1 cellular context compared by ENCODE assay signal in the genomic region with DNA sequence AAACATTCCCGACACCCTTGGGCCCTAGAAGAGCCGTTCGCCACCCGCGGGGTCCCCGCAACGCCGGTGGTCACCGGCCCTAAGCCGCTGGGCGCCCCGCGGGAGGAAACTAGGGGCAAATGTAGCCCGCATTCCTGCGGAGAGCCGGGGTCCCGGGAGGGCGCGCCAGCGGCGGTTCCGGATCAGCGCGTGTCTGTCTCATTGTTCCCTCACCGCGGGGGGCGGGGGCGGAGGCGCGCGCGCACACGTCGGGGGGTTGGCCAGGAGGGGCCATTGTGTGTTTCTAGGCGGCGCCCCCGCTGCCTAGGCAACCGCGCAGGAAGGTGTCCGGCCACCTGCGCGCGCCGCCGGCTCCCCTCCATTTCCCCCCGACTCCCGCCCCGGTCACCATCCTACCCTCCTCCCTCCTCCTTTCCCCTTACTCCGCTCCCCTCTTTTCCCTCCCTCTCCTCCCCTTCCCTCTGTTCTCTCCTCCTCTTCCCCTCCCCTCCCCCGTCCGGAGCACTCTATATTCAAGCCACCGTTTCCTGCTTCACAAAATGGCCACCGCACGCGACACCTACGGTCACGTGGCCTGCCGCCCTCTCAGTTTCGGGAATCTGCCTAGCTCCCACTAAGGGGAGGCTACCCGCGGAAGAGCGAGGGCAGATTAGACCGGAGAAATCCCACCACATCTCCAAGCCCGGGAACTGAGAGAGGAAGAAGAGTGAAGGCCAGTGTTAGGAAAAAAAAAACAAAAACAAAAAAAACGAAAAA.
TF ChIP-seq lines count a peak whose summit lies in the region.

No MANE protein-coding gene starts in this region.

TF ChIP-seq in H1, 55 proteins besides CTCF, POLR2A, EP300 and RAD21:
- TF ChIP-seq SRF (IDR thresholded peaks at IDR 0.05; ENCODE audit: low read depth, low read length) (no peak), BCL11A (IDR thresholded peaks at IDR 0.05; ENCODE audit: low read depth in 2 of 2, low read length in 2 of 2) (no peak), ASH2L (IDR thresholded peaks at IDR 0.05; ENCODE audit: low read length) (peak; percentile 27), RBBP5 (IDR thresholded peaks at IDR 0.05; ENCODE audit: borderline replicate concordance, low read depth, low read length) (no peak; the same call in 1 of the 2 replicates), POLR2AphosphoS5 (IDR thresholded peaks at IDR 0.05; ENCODE audit: low read depth, low read length) (no peak; the same call in none of the 2 replicates), TAF7 (optimal IDR thresholded peaks at IDR 0.05; ENCODE audit: borderline replicate concordance, low read depth, low read length) (peak; percentile 69), HDAC6 (IDR thresholded peaks at IDR 0.05; ENCODE audit: low read depth, low read length) (no peak), GABPA (IDR thresholded peaks at IDR 0.05; ENCODE audit: borderline replicate concordance, insufficient read depth, low read length) (no peak), JUN (IDR thresholded peaks at IDR 0.05; ENCODE audit: low read depth, low read length) (no peak), SAP30 (IDR thresholded peaks at IDR 0.05; ENCODE audit: insufficient read depth, insufficient replicate concordance, low read length) (no peak), EGR1 (IDR thresholded peaks at IDR 0.05; ENCODE audit: borderline replicate concordance, low read depth, low read length) (no peak), TBP (IDR thresholded peaks at IDR 0.05; ENCODE audit: low read depth, low read length) (0 out of 2 replicates have a peak, but pooled peaks have one; percentile 10), KDM4A (IDR thresholded peaks at IDR 0.05; ENCODE audit: low read depth, low read length, severe bottlenecking) (peak; percentile 7), SIN3A (conservative IDR thresholded peaks at IDR 0.05 in 1 of 2, IDR thresholded peaks at IDR 0.05 in 1 of 2; ENCODE audit: low read depth in 1 of 2, low read length in 2 of 2) (no peak; a peak in 1 of 4 replicates), RNF2 (IDR thresholded peaks at IDR 0.05; ENCODE audit: borderline replicate concordance, low read depth, low read length, missing control alignments, poor library complexity, severe bottlenecking) (no peak), CTBP2 (IDR thresholded peaks at IDR 0.05; ENCODE audit: borderline replicate concordance, insufficient read depth, insufficient read length, low read length) (no peak), BRCA1 (IDR thresholded peaks at IDR 0.05; ENCODE audit: low read depth, low read length) (no peak), SIX5 (IDR thresholded peaks at IDR 0.05; ENCODE audit: low read depth, low read length) (no peak), NRF1 (IDR thresholded peaks at IDR 0.05; ENCODE audit: low read depth, low read length) (no peak), CBX5 (IDR thresholded peaks at IDR 0.05; ENCODE audit: low read depth, low read length) (no peak), TCF12 (IDR thresholded peaks at IDR 0.05; ENCODE audit: low read depth, low read length) (no peak), JUND (IDR thresholded peaks at IDR 0.05; ENCODE audit: low read length) (no peak), CREB1 (IDR thresholded peaks at IDR 0.05) (peak; percentile 38; the same call in 1 of the 2 replicates), TAF1 (IDR thresholded peaks at IDR 0.05; ENCODE audit: low read depth, low read length) (no peak), POU5F1 (IDR thresholded peaks at IDR 0.05; ENCODE audit: low read depth, low read length) (no peak), NANOG (IDR thresholded peaks at IDR 0.05; ENCODE audit: insufficient read depth, low read depth, low read length, poor library complexity, severe bottlenecking) (no peak), TEAD4 (IDR thresholded peaks at IDR 0.05; ENCODE audit: low read depth, low read length) (peak; percentile 55; the same call in 1 of the 2 replicates), SP1 (IDR thresholded peaks at IDR 0.05; ENCODE audit: low read depth, low read length) (0 out of 2 replicates have a peak, but pooled peaks have one; percentile 25), BACH1 (IDR thresholded peaks at IDR 0.05; ENCODE audit: low read length) (no peak), MAFK (IDR thresholded peaks at IDR 0.05; ENCODE audit: low read depth, low read length) (no peak), YY1 (IDR thresholded peaks at IDR 0.05; ENCODE audit: low read depth, low read length) (peak; percentile 94), SIRT6 (IDR thresholded peaks at IDR 0.05; ENCODE audit: low read length) (no peak), SP4 (IDR thresholded peaks at IDR 0.05; ENCODE audit: low read length) (no peak), ZNF274 (IDR thresholded peaks at IDR 0.05; ENCODE audit: borderline replicate concordance, extremely low read depth, low read length) (no peak), CHD2 (IDR thresholded peaks at IDR 0.05; ENCODE audit: low read length) (no peak), SP2 (IDR thresholded peaks at IDR 0.05; ENCODE audit: low read length) (no peak), SUZ12 (IDR thresholded peaks at IDR 0.05; ENCODE audit: low read length) (no peak), CHD1 (IDR thresholded peaks at IDR 0.05; ENCODE audit: low read depth, low read length) (no peak; the same call in 1 of the 2 replicates), CBX8 (IDR thresholded peaks at IDR 0.05; ENCODE audit: borderline replicate concordance, low read depth, low read length) (no peak), RXRA (IDR thresholded peaks at IDR 0.05; ENCODE audit: insufficient read depth, low read depth, low read length) (no peak), HDAC2 (IDR thresholded peaks at IDR 0.05; ENCODE audit: borderline replicate concordance in 1 of 2, low read depth in 2 of 2, low read length in 2 of 2) (no peak), KDM1A (IDR thresholded peaks at IDR 0.05; ENCODE audit: borderline replicate concordance, low read length) (no peak), KDM5A (IDR thresholded peaks at IDR 0.05; ENCODE audit: low read length) (no peak), GTF2F1 (IDR thresholded peaks at IDR 0.05; ENCODE audit: borderline replicate concordance, low read depth, low read length) (no peak), EZH2 (IDR thresholded peaks at IDR 0.05; ENCODE audit: low read depth, low read length, severe bottlenecking) (no peak), RFX5 (IDR thresholded peaks at IDR 0.05; ENCODE audit: borderline replicate concordance, low read depth, low read length) (no peak), FOSL1 (IDR thresholded peaks at IDR 0.05; ENCODE audit: insufficient read depth, low read depth, low read length) (no peak), CEBPB (IDR thresholded peaks at IDR 0.05; ENCODE audit: low read depth, low read length) (no peak), PHF8 (conservative IDR thresholded peaks at IDR 0.05; ENCODE audit: low read depth, low read length) (no peak; the same call in 1 of the 2 replicates)
- TF ChIP-seq, protein P1, sequence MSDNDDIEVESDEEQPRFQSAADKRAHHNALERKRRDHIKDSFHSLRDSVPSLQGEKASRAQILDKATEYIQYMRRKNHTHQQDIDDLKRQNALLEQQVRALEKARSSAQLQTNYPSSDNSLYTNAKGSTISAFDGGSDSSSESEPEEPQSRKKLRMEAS (IDR thresholded peaks at IDR 0.05) = peak; percentile 95
- TF ChIP-seq, protein P2, sequence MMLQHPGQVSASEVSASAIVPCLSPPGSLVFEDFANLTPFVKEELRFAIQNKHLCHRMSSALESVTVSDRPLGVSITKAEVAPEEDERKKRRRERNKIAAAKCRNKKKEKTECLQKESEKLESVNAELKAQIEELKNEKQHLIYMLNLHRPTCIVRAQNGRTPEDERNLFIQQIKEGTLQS (IDR thresholded peaks at IDR 0.05; ENCODE audit: insufficient read depth, low read depth, low read length) = peak; percentile 40; the same call in 1 of the 2 replicates
- TF ChIP-seq, protein P3, sequence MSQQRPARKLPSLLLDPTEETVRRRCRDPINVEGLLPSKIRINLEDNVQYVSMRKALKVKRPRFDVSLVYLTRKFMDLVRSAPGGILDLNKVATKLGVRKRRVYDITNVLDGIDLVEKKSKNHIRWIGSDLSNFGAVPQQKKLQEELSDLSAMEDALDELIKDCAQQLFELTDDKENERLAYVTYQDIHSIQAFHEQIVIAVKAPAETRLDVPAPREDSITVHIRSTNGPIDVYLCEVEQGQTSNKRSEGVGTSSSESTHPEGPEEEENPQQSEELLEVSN (IDR thresholded peaks at IDR 0.05) = peak; percentile 85
- TF ChIP-seq, protein P4, sequence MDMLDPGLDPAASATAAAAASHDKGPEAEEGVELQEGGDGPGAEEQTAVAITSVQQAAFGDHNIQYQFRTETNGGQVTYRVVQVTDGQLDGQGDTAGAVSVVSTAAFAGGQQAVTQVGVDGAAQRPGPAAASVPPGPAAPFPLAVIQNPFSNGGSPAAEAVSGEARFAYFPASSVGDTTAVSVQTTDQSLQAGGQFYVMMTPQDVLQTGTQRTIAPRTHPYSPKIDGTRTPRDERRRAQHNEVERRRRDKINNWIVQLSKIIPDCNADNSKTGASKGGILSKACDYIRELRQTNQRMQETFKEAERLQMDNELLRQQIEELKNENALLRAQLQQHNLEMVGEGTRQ (IDR thresholded peaks at IDR 0.05; ENCODE audit: low read length) = peak; percentile 72
- TF ChIP-seq, protein P5, sequence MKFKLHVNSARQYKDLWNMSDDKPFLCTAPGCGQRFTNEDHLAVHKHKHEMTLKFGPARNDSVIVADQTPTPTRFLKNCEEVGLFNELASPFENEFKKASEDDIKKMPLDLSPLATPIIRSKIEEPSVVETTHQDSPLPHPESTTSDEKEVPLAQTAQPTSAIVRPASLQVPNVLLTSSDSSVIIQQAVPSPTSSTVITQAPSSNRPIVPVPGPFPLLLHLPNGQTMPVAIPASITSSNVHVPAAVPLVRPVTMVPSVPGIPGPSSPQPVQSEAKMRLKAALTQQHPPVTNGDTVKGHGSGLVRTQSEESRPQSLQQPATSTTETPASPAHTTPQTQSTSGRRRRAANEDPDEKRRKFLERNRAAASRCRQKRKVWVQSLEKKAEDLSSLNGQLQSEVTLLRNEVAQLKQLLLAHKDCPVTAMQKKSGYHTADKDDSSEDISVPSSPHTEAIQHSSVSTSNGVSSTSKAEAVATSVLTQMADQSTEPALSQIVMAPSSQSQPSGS (IDR thresholded peaks at IDR 0.05; ENCODE audit: low read length) = no peak
- TF ChIP-seq, protein P6, sequence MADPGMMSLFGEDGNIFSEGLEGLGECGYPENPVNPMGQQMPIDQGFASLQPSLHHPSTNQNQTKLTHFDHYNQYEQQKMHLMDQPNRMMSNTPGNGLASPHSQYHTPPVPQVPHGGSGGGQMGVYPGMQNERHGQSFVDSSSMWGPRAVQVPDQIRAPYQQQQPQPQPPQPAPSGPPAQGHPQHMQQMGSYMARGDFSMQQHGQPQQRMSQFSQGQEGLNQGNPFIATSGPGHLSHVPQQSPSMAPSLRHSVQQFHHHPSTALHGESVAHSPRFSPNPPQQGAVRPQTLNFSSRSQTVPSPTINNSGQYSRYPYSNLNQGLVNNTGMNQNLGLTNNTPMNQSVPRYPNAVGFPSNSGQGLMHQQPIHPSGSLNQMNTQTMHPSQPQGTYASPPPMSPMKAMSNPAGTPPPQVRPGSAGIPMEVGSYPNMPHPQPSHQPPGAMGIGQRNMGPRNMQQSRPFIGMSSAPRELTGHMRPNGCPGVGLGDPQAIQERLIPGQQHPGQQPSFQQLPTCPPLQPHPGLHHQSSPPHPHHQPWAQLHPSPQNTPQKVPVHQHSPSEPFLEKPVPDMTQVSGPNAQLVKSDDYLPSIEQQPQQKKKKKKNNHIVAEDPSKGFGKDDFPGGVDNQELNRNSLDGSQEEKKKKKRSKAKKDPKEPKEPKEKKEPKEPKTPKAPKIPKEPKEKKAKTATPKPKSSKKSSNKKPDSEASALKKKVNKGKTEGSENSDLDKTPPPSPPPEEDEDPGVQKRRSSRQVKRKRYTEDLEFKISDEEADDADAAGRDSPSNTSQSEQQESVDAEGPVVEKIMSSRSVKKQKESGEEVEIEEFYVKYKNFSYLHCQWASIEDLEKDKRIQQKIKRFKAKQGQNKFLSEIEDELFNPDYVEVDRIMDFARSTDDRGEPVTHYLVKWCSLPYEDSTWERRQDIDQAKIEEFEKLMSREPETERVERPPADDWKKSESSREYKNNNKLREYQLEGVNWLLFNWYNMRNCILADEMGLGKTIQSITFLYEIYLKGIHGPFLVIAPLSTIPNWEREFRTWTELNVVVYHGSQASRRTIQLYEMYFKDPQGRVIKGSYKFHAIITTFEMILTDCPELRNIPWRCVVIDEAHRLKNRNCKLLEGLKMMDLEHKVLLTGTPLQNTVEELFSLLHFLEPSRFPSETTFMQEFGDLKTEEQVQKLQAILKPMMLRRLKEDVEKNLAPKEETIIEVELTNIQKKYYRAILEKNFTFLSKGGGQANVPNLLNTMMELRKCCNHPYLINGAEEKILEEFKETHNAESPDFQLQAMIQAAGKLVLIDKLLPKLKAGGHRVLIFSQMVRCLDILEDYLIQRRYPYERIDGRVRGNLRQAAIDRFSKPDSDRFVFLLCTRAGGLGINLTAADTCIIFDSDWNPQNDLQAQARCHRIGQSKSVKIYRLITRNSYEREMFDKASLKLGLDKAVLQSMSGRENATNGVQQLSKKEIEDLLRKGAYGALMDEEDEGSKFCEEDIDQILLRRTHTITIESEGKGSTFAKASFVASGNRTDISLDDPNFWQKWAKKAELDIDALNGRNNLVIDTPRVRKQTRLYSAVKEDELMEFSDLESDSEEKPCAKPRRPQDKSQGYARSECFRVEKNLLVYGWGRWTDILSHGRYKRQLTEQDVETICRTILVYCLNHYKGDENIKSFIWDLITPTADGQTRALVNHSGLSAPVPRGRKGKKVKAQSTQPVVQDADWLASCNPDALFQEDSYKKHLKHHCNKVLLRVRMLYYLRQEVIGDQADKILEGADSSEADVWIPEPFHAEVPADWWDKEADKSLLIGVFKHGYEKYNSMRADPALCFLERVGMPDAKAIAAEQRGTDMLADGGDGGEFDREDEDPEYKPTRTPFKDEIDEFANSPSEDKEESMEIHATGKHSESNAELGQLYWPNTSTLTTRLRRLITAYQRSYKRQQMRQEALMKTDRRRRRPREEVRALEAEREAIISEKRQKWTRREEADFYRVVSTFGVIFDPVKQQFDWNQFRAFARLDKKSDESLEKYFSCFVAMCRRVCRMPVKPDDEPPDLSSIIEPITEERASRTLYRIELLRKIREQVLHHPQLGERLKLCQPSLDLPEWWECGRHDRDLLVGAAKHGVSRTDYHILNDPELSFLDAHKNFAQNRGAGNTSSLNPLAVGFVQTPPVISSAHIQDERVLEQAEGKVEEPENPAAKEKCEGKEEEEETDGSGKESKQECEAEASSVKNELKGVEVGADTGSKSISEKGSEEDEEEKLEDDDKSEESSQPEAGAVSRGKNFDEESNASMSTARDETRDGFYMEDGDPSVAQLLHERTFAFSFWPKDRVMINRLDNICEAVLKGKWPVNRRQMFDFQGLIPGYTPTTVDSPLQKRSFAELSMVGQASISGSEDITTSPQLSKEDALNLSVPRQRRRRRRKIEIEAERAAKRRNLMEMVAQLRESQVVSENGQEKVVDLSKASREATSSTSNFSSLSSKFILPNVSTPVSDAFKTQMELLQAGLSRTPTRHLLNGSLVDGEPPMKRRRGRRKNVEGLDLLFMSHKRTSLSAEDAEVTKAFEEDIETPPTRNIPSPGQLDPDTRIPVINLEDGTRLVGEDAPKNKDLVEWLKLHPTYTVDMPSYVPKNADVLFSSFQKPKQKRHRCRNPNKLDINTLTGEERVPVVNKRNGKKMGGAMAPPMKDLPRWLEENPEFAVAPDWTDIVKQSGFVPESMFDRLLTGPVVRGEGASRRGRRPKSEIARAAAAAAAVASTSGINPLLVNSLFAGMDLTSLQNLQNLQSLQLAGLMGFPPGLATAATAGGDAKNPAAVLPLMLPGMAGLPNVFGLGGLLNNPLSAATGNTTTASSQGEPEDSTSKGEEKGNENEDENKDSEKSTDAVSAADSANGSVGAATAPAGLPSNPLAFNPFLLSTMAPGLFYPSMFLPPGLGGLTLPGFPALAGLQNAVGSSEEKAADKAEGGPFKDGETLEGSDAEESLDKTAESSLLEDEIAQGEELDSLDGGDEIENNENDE (IDR thresholded peaks at IDR 0.05; ENCODE audit: insufficient replicate concordance, low read length) = no peak
